In the genomic region with DNA sequence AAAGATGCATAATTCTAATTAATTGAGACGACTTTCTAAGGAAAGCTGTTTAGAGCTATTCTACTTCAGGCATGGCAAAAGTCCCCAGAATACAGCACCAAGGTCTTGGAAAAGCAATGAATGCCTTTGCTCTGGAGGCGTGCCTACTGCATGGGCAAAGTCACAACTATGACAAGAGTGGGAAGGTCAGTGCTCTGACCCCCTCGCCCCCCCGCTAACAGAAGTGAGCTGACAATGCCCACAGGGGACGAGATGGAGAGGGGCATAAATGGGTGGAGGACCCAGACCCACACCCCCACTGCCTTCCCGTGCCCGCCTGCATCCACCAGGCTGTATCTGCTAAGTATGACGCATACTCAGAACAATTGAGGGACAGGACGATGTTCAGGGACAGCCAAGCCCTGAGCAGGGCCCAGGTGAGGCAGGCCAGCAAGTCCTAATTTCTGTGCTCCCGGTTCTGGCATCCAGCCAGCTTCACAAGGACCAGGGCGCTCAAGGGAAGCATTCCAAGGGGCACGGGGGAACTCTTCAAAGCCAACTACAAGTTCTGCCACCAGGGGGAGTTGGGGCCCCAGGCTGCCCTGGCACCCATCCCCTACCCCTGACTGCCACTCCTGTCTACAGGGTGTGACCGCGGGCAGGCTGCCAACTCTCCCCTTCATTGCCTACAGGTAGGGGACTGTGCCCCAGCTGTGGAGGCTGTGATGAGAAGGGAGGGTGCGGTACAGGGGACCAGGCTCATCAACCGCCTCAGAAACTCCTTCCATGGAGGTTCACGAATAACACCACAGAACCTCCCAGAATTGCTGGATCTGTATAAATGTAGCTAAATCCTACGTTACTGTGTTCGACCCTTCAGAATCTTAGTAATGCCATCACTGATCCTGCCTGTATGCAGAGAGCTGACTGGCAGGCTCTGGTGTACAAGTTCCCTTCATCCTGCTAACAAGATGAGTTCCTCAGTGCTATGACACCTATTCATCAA, we compare ENCODE assay signal across 9 cellular contexts. TPM values are rescaled to one million over a fixed set of nuclear protein-coding genes. Genes with fewer than 3 reads are reported as not detected.
DNase-seq lines count a peak whose midpoint lies in the region; ATAC-seq and TF ChIP-seq lines count a peak whose summit lies in the region.
"Had no signal": no experiment of that assay in that cellular context is flagged by ENCODE, and none has a peak within 500 bp of the region (broad histone marks: within the 10 kb centered on the region; RNA-seq: fewer than 3 reads in every experiment).

No MANE protein-coding gene starts in this region.

- no peak overlapping the region for H3K4me3 ChIP-seq in adrenal gland

- peak; percentile 10 for TF ChIP-seq CTCF in GM12801 (IDR thresholded peaks at IDR 0.05; ENCODE audit: extremely low read depth, insufficient read length)
- peak; percentile 41 to 71 (median 62) for TF ChIP-seq CTCF in adrenal gland (IDR thresholded peaks at IDR 0.05)

- intact Hi-C loops in adrenal gland (cut with DNase I) = no loop called here

- H3K9me3 ChIP-seq in adrenal gland (replicated peaks in 1 of 3) = no peaks in the 10 kb centered on the region

- peaks cover 0 to 12% of the 10 kb centered on the region in 2 donors for H3K36me3 ChIP-seq in adrenal gland (replicated peaks in 1 of 2)

- no peaks in the 10 kb centered on the region for H3K27me3 ChIP-seq in adrenal gland

- H3K4me1 ChIP-seq in adrenal gland (replicated peaks in 1 of 2) = peaks cover 9 to 17% of the 10 kb centered on the region in 2 donors

- DNase-seq in NCI-H1092 treated with DMSO at 0.1 percent for 48 hours (lab: John Stamatoyannopoulos, UW) (peak; percentile 59), T-helper 1 cell (peak; percentile 25 to 63 (median 46)), adrenal gland (peak; percentile 55 to 77 (median 68)), iPS-NIHi11 (ENCODE audit: low spot score) (peak; percentile 91)
- peak; percentile 69 for DNase-seq in stimulated activated CD4-positive, alpha-beta T cell treated with anti-CD3 and anti-CD28 coated beads, Interleukin-4, amount 100 ng/mL, for 24 hours

- no peak for TF ChIP-seq POLR2A in adrenal gland (IDR thresholded peaks at IDR 0.05)

- WGBS in adrenal gland, 4 donors = 48 to 61% (median 51%) methylated on average over 12 to 19 of the region's 19 CpGs

- ATAC-seq in HG03565 (IDR thresholded peaks at IDR 0.05; ENCODE audit: unreplicated experiment) (no peak), GM19035 (IDR thresholded peaks at IDR 0.05; ENCODE audit: unreplicated experiment) (no peak)

- no peak overlapping the region for H3K27ac ChIP-seq in adrenal gland

RNA-seq across cellular contexts. Expression of a gene that starts 20.8 kb away (rescaled TPM):
- 10 to 100 TPM; 16.6 to 46.2 (median 34.0) TPM for total RNA-seq in adrenal gland
- 10 to 100 TPM; 22.3 to 45.8 (median 29.1) TPM for polyA plus RNA-seq in adrenal gland

RNA-seq across cellular contexts. Expression of a gene that starts 34.8 kb away (rescaled TPM):
- 1 to 10 TPM in 1 of 8 donors, under 1 TPM in 1, not detected in 6; 0.61 to 1.3 TPM for total RNA-seq in adrenal gland
- not detected for polyA plus RNA-seq in adrenal gland
- total RNA-seq: dermis microvascular lymphatic vessel endothelial cell had no signal

RNA-seq across cellular contexts. Expression of a gene that starts 39.6 kb away (rescaled TPM):
- total RNA-seq in adrenal gland = 100 to 1,000 TPM in 4 of 8 donors, 10 to 100 TPM in 4; 60.9 to 207 (median 91.3) TPM
- polyA plus RNA-seq in adrenal gland = 100 to 1,000 TPM in 2 of 3 donors, 1 to 10 TPM in 1; 5.0 to 148 (median 129) TPM

RNA-seq across cellular contexts. Expression of a gene that starts 45.2 kb away (rescaled TPM):
- total RNA-seq in adrenal gland = 10 to 100 TPM in 1 of 8 donors, 1 to 10 TPM in 7; 3.7 to 10.2 (median 7.6) TPM
- 10 to 100 TPM in 2 of 3 donors, 1 to 10 TPM in 1; 2.3 to 55.7 (median 47.1) TPM for polyA plus RNA-seq in adrenal gland

RNA-seq across cellular contexts. Expression of a gene that starts 48.1 kb away (rescaled TPM):
- under 1 TPM in 2 of 8 donors, not detected in 6; 0.53 to 0.61 TPM for total RNA-seq in adrenal gland
- not detected for polyA plus RNA-seq in adrenal gland
- total RNA-seq: dermis microvascular lymphatic vessel endothelial cell had no signal
